ENCODE assay signal across 7 cellular contexts in genomic region chr21:8834264-8834663, GRCh38.
DNase-seq lines count a peak whose midpoint lies in the region; ATAC-seq and TF ChIP-seq lines count a peak whose summit lies in the region.
"Not testable (repeated sequence)": the region's sequence is repeated elsewhere in the genome, so short reads cannot be mapped to it uniquely, and the experiment has no call there.

No MANE protein-coding gene starts in this region.

- not testable (repeated sequence) for H3K4me1 ChIP-seq in colonic mucosa; right cardiac atrium (ENCODE audit: control insufficient read depth, insufficient read depth, low read length); stomach

- intact Hi-C loops in colonic mucosa (cut with DNase I); Right ventricle myocardium inferior (cut with DNase I); right cardiac atrium (cut with DNase I); posterior vena cava (cut with DNase I); stomach (cut with DNase I; ENCODE audit: low total_unique reads): not testable (repeated sequence)

- WGBS in right cardiac atrium, result 61% methylated on average over 8 of the region's 8 CpGs
- WGBS in stomach, 5 donors, result 63 to 72% (median 71%) methylated on average over 6 to 8 of the region's 8 CpGs

- H3K4me3 ChIP-seq in colonic mucosa; right cardiac atrium (ENCODE audit: low read length); stomach: not testable (repeated sequence)

- H3K27ac ChIP-seq in colonic mucosa; right cardiac atrium (ENCODE audit: low read length); stomach: not testable (repeated sequence)

- H3K36me3 ChIP-seq in colonic mucosa, stomach: not testable (repeated sequence)

- H3K9ac ChIP-seq in colonic mucosa (ENCODE audit: low read depth in 2 of 2, low read length in 2 of 2), result not testable (repeated sequence)

- H3K27me3 ChIP-seq in colonic mucosa; right cardiac atrium (ENCODE audit: control insufficient read depth, insufficient read depth); stomach: not testable (repeated sequence)

- not testable (repeated sequence) for TF ChIP-seq EP300 in stomach (IDR thresholded peaks at IDR 0.05)

- not testable (repeated sequence) for H3K9me3 ChIP-seq in colonic mucosa; right cardiac atrium (ENCODE audit: control insufficient read depth, low read length); stomach

- TF ChIP-seq POLR2A in stomach (IDR thresholded peaks at IDR 0.05), result not testable (repeated sequence)

- DNase-seq in activated effector memory CD4-positive, alpha-beta T cell treated with anti-CD3 and anti-CD28 coated beads, Interleukin-2, amount 50 U/mL, for 16 hours, result peak; percentile 47
- DNase-seq in colonic mucosa (peak; percentile 18), Right ventricle myocardium inferior (ENCODE audit: missing footprints) (peak; percentile 59), right cardiac atrium (peak in 2 of 3 donors; percentile 15 to 51), mesenteric fat pad (ENCODE audit: low spot score) (peak; percentile 88), posterior vena cava (ENCODE audit: low spot score) (peak; percentile 59), stomach (peak; percentile 26)

- TF ChIP-seq CTCF in colonic mucosa (IDR thresholded peaks at IDR 0.05); stomach (IDR thresholded peaks at IDR 0.05): not testable (repeated sequence)

- ATAC-seq in Right ventricle myocardium inferior, right cardiac atrium: not testable (repeated sequence)

Comparison
In these comparisons a context has a peak if more than half of its experiments do, and no peak if none do; other contexts are left out.
1. DNase-seq: peak in every context shown above with its lines; median percentile 88 in mesenteric fat pad; 59 in Right ventricle myocardium inferior; 59 in posterior vena cava; 47 in activated effector memory CD4-positive, alpha-beta T cell treated with anti-CD3 and anti-CD28 coated beads, Interleukin-2, amount 50 U/mL, for 16 hours; 33 in right cardiac atrium; 26 in stomach; 18 in colonic mucosa.